Comparison of ENCODE assay signal across 1 cellular context in genomic region chr12:64666054-64666914, GRCh38.
A peak's percentile ranks its signal among the peaks of the same experiment; 100 is the strongest.
TF ChIP-seq lines count a peak whose summit lies in the region.

No MANE protein-coding gene starts in this region.

TF ChIP-seq in HepG2, 621 proteins besides CTCF, POLR2A, EP300 and RAD21 (continued from another document and continues in another):
- TF ChIP-seq AKNA (CRISPR knock-in tag; IDR thresholded peaks at IDR 0.05; ENCODE audit: borderline replicate concordance) (no peak), HMG20A (CRISPR knock-in tag; IDR thresholded peaks at IDR 0.05; ENCODE audit: borderline replicate concordance) (no peak), GABPB1 (CRISPR knock-in tag; IDR thresholded peaks at IDR 0.05) (no peak), GATAD2A (CRISPR knock-in tag; IDR thresholded peaks at IDR 0.05) (peak; percentile 15; the same call in 1 of the 2 replicates), SUZ12 (IDR thresholded peaks at IDR 0.05; ENCODE audit: low read depth, low read length) (no peak), SOX13 (IDR thresholded peaks at IDR 0.05) (no peak), SOX13 (CRISPR knock-in tag; conservative IDR thresholded peaks at IDR 0.05 in 1 of 2, IDR thresholded peaks at IDR 0.05 in 1 of 2) (peak in 1 of 2 experiments; percentile 39; a peak in 1 of 4 replicates), DMAP1 (CRISPR knock-in tag; IDR thresholded peaks at IDR 0.05) (no peak), SMAD3 (CRISPR knock-in tag; IDR thresholded peaks at IDR 0.05) (no peak), SOX6 (IDR thresholded peaks at IDR 0.05) (no peak), SOX6 (CRISPR knock-in tag; IDR thresholded peaks at IDR 0.05) (peak; percentile 29; the same call in 1 of the 2 replicates), ZBTB43 (CRISPR knock-in tag; conservative IDR thresholded peaks at IDR 0.05) (peak; percentile 71), ZNF414 (CRISPR knock-in tag; IDR thresholded peaks at IDR 0.05) (no peak), MIER2 (CRISPR knock-in tag; IDR thresholded peaks at IDR 0.05) (no peak), SKIL (CRISPR knock-in tag; IDR thresholded peaks at IDR 0.05; ENCODE audit: borderline replicate concordance) (no peak), ZNF615 (CRISPR knock-in tag; IDR thresholded peaks at IDR 0.05; ENCODE audit: borderline replicate concordance) (no peak), THYN1 (CRISPR knock-in tag; IDR thresholded peaks at IDR 0.05; ENCODE audit: borderline replicate concordance, low read depth) (no peak), FOXP1 (IDR thresholded peaks at IDR 0.05) (no peak), FOXP1 (CRISPR knock-in tag; IDR thresholded peaks at IDR 0.05) (0 out of 2 replicates have a peak, but pooled peaks have one; percentile 24), BRF2 (CRISPR knock-in tag; IDR thresholded peaks at IDR 0.05) (no peak), NFKBIZ (CRISPR knock-in tag; IDR thresholded peaks at IDR 0.05) (no peak), TRIM24 (CRISPR knock-in tag; IDR thresholded peaks at IDR 0.05) (no peak), TFDP2 (CRISPR knock-in tag; IDR thresholded peaks at IDR 0.05) (no peak), RFX3 (CRISPR knock-in tag; IDR thresholded peaks at IDR 0.05) (no peak), ZNF746 (CRISPR knock-in tag; IDR thresholded peaks at IDR 0.05) (no peak), ZNF768 (CRISPR knock-in tag; IDR thresholded peaks at IDR 0.05) (no peak), AHDC1 (CRISPR knock-in tag; IDR thresholded peaks at IDR 0.05; ENCODE audit: borderline replicate concordance) (0 out of 2 replicates have a peak, but pooled peaks have one; percentile 11), SOX5 (CRISPR knock-in tag; IDR thresholded peaks at IDR 0.05; ENCODE audit: borderline replicate concordance) (no peak), ZBTB7A (CRISPR knock-in tag; IDR thresholded peaks at IDR 0.05) (no peak), MTA3 (CRISPR knock-in tag; IDR thresholded peaks at IDR 0.05) (no peak), CEBPG (CRISPR knock-in tag; IDR thresholded peaks at IDR 0.05) (no peak), RERE (CRISPR knock-in tag; IDR thresholded peaks at IDR 0.05; ENCODE audit: low read depth) (no peak), POLR2AphosphoS2 (IDR thresholded peaks at IDR 0.05; ENCODE audit: low read depth, low read length) (no peak), HMGA1 (CRISPR knock-in tag; conservative IDR thresholded peaks at IDR 0.05) (no peak), ZNF839 (CRISPR knock-in tag; IDR thresholded peaks at IDR 0.05; ENCODE audit: borderline replicate concordance) (no peak), HNRNPH1 (optimal IDR thresholded peaks at IDR 0.05; ENCODE audit: low read depth, low read length) (no peak), BATF2 (CRISPR knock-in tag; IDR thresholded peaks at IDR 0.05) (no peak), ZNF251 (CRISPR knock-in tag; IDR thresholded peaks at IDR 0.05) (no peak)
